In genomic region chr1:203813581-203814341, GRCh38 we compare ENCODE assay signal across 19 cellular contexts.
"Had no signal": no experiment of that assay in that cellular context is flagged by ENCODE, and none has a peak within 500 bp of the region (broad histone marks: within the 10 kb centered on the region; RNA-seq: fewer than 3 reads in every experiment).

No MANE protein-coding gene starts in this region.

- H3K4me3 Mint-ChIP-seq: dendritic cell treated with granulocyte-macrophage colony-stimulating factor and Interleukin-4, amounts not matched to agents 40 ng/mL and 50 ng/mL, for 4 days; WTC11 had no signal

- H3K27ac Mint-ChIP-seq: activated naive CD4-positive, alpha-beta T cell treated with anti-CD3 and anti-CD28 coated beads, Interleukin-2, amount 50 U/mL, for 72 hours; dendritic cell treated with granulocyte-macrophage colony-stimulating factor and Interleukin-4, amounts not matched to agents 40 ng/mL and 50 ng/mL, for 4 days; WTC11 had no signal

- H3K27ac ChIP-seq: brain microvascular endothelial cell, epithelial cell of prostate, gastroesophageal sphincter, heart right ventricle, lower lobe of right lung, pancreas, thyroid gland had no signal

- H3K4me1 ChIP-seq: pancreas had no signal

- H3K9me3 ChIP-seq: gastroesophageal sphincter, heart right ventricle, lower lobe of right lung, pancreas, thyroid gland had no signal

- H3K27me3 Mint-ChIP-seq: dendritic cell treated with granulocyte-macrophage colony-stimulating factor and Interleukin-4, amounts not matched to agents 40 ng/mL and 50 ng/mL, for 4 days had no signal

- H3K27me3 ChIP-seq: brain microvascular endothelial cell, gastroesophageal sphincter, heart right ventricle, pancreas, thyroid gland had no signal

- H3K4me3 ChIP-seq: gastroesophageal sphincter, heart right ventricle, lower lobe of right lung, pancreas, thyroid gland had no signal

- DNase-seq: activated CD4-positive, alpha-beta T cell treated with anti-CD3 and anti-CD28 coated beads, Interleukin-2, amount 50 U/mL, for 1 hour; activated effector memory CD4-positive, alpha-beta T cell treated with Interleukin-2 at 50 U/mL for 16 hours; anterior cingulate cortex; brain microvascular endothelial cell; cerebellar nuclear complex; effector memory CD4-positive, alpha-beta T cell; heart right ventricle; left colon; lower lobe of right lung; pancreas; stimulated activated CD4-positive, alpha-beta T cell treated with anti-CD3 and anti-CD28 coated beads, Interleukin-12 subunit alpha, Interleukin-12 subunit beta, amount 100 ng/mL, for 4 hours; stimulated activated CD4-positive, alpha-beta T cell treated with anti-CD3 and anti-CD28 coated beads, Interleukin-2, amount 100 ng/mL, for 24 hours; T-helper 2 cell; thyroid gland had no signal

- ATAC-seq: activated naive CD4-positive, alpha-beta T cell treated with anti-CD3 and anti-CD28 coated beads, Interleukin-2, amount 50 U/mL, for 72 hours; gastroesophageal sphincter; heart right ventricle; left colon; lower lobe of right lung; pancreas; WTC11 had no signal

- H3K4me1 Mint-ChIP-seq: WTC11 had no signal

- H3K9me3 Mint-ChIP-seq: activated naive CD4-positive, alpha-beta T cell treated with anti-CD3 and anti-CD28 coated beads, Interleukin-2, amount 50 U/mL, for 72 hours; dendritic cell treated with granulocyte-macrophage colony-stimulating factor and Interleukin-4, amounts not matched to agents 40 ng/mL and 50 ng/mL, for 4 days; WTC11 had no signal
